Comparison of ENCODE assay signal across 8 cellular contexts in the genomic region with DNA sequence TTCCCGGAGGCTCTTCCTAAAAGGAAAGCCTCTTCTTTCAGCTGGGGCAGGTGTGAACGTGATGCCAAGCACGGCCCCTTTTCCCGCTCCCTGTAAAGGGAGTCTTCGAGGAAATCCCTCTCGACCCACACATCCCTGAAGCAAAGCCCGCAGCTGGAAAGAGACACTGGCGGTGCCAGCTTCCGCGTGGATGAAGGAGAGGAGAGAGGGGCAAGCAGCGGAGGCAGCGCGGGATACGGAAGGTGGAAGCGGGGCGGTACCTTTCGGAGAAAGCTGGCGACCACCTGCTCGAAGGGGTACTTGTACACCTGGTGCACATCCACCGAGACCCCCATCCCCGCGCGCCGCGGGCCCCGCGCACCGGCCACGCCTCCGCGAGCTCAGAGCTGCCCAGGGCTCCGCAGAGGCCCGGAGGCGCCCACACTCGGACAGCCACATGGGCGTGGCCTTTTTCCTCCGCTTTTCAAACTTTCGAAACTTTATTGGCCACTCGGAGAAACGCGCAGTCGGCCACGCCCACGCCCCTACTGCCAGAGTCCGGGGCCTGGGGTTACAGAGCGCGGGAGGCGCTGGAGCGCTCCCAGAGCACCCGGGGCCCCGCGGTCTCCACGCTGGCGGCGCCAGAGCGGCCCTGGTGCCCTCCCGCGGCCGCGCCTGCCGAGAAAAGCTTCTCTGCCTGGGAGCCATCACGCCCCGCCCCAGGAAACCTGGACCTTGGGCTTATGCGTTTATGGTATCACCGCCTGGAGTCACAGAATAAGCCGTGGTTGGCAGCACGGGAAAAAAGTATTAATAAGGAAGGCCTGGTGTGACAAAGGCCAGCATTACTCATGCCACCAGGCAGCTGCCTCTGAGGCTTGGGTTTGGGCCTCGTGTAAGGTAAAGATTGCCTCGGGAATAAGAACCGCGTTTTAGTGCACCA. TPM values are rescaled to one million over a fixed set of nuclear protein-coding genes. Genes with fewer than 3 reads are reported as not detected.
DNase-seq lines count a peak whose midpoint lies in the region; ATAC-seq and TF ChIP-seq lines count a peak whose summit lies in the region.

TSS of gene PRELID2 (minus strand) at position 426 of the 922 bp plus-strand sequence. CDS start at position 335, 91 bp downstream.

- peaks cover 26% of the 10 kb centered on the region for H3K27me3 Mint-ChIP-seq in activated naive CD4-positive, alpha-beta T cell treated with anti-CD3 and anti-CD28 coated beads for 36 hours (ENCODE audit: low read depth)

- H3K4me1 Mint-ChIP-seq in activated naive CD4-positive, alpha-beta T cell treated with anti-CD3 and anti-CD28 coated beads for 36 hours (ENCODE audit: low read depth): no peaks in the 10 kb centered on the region

- H3K9me3 ChIP-seq in Peyer's patch: no peaks in the 10 kb centered on the region
- no peaks in the 10 kb centered on the region for H3K9me3 ChIP-seq in neuron (ENCODE audit: low read length)

- no peaks in the 10 kb centered on the region for H3K36me3 Mint-ChIP-seq in activated naive CD4-positive, alpha-beta T cell treated with anti-CD3 and anti-CD28 coated beads for 36 hours (ENCODE audit: low read depth)

- H3K36me3 ChIP-seq in Peyer's patch (no peaks in the 10 kb centered on the region), neuron (ENCODE audit: insufficient read depth, low read length) (no peaks in the 10 kb centered on the region)

- TF ChIP-seq CTCF in Peyer's patch (IDR thresholded peaks at IDR 0.05): peak in 3 of 6 experiments; percentile 17 to 43 (median 35)

- H3K4me3 Mint-ChIP-seq in activated naive CD4-positive, alpha-beta T cell treated with anti-CD3 and anti-CD28 coated beads for 36 hours: peak within 1 kb of the TSS; percentile 25

- intact Hi-C loops in activated naive CD4-positive, alpha-beta T cell treated with anti-CD3 and anti-CD28 coated beads for 36 hours (cut with micrococcal nuclease): loop anchor here (5.0 kb wide), 1 partner anchor 297 kb away; no protein-coding TSS in a partner anchor

- peak; percentile 74 to 83 for TF ChIP-seq POLR2A in Peyer's patch (IDR thresholded peaks at IDR 0.05)

- H3K4me1 ChIP-seq in Peyer's patch (peaks cover 0 to 27% (median 5%) of the 10 kb centered on the region in 4 donors), neuron (ENCODE audit: insufficient read depth, low read length) (no peaks in the 10 kb centered on the region)

- no peaks in the 10 kb centered on the region for H3K9me3 Mint-ChIP-seq in activated naive CD4-positive, alpha-beta T cell treated with anti-CD3 and anti-CD28 coated beads for 36 hours

- ATAC-seq in GM21447 (IDR thresholded peaks at IDR 0.05; ENCODE audit: unreplicated experiment): peak; percentile 91

- H3K4me3 ChIP-seq in Peyer's patch: peak within 1 kb of the TSS; percentile 58 to 69 (median 63)
- peak within 1 kb of the TSS; percentile 42 for H3K4me3 ChIP-seq in neuron (ENCODE audit: low read length)

- no peak within 1 kb of the TSS for H3K27ac Mint-ChIP-seq in activated naive CD4-positive, alpha-beta T cell treated with anti-CD3 and anti-CD28 coated beads for 36 hours

- H3K27ac ChIP-seq in Peyer's patch (peak within 1 kb of the TSS; percentile 64 to 93 (median 85)), temporal lobe (ENCODE audit: low read depth, low read length) (no peak within 1 kb of the TSS)

- H3K27me3 ChIP-seq in Peyer's patch (no peaks in the 10 kb centered on the region), neuron (ENCODE audit: insufficient read depth, low read length) (peaks cover 14% of the 10 kb centered on the region)

- H2AFZ ChIP-seq in neuron (ENCODE audit: low read depth, low read length): peak within 1 kb of the TSS; percentile 83

- DNase-seq in DMS 273 (lab: John Stamatoyannopoulos, UW; ENCODE audit: unreplicated experiment): peak; percentile 96
- peak; percentile 75 for DNase-seq in HS-5 (ENCODE audit: low read depth)
- DNase-seq in Peyer's patch: peak; percentile 70 to 96 (median 95)
- peak; percentile 33 for DNase-seq in activated naive CD4-positive, alpha-beta T cell treated with anti-CD3 and anti-CD28 coated beads for 36 hours
- DNase-seq in globus pallidus (ENCODE audit: low spot score): peak; percentile 73

- CTCF ChIA-PET in activated naive CD4-positive, alpha-beta T cell treated with anti-CD3 and anti-CD28 coated beads for 36 hours (lab: Charles Lee): interaction anchor here (1.4 to 1.9 kb wide), 2 partner anchors 9 to 10 kb away, joined by 5 read pairs; no protein-coding TSS in a partner anchor

RNA-seq across cellular contexts. Expression of gene PRELID2, which starts in this region (rescaled TPM):
- 100 to 1,000 TPM in 2 of 4 donors, 10 to 100 TPM in 2; 81.7 to 194 (median 104) TPM for total RNA-seq in Peyer's patch
- total RNA-seq in activated naive CD4-positive, alpha-beta T cell treated with anti-CD3 and anti-CD28 coated beads for 36 hours: under 1 TPM; 0.12 to 0.17 TPM
- total RNA-seq in temporal lobe: 16.7 TPM

Comparison
In these comparisons a context has a peak if more than half of its experiments do, and no peak if none do; other contexts are left out.
1. RNA of gene PRELID2 (total RNA-seq): 81.7 to 194 TPM in Peyer's patch and 16.7 TPM in temporal lobe (single experiment); 0.12 to 0.17 TPM in activated naive CD4-positive, alpha-beta T cell treated with anti-CD3 and anti-CD28 coated beads for 36 hours; every median in the first group is over 10 times any median in the second.
2. Peak in DNase-seq in activated naive CD4-positive, alpha-beta T cell treated with anti-CD3 and anti-CD28 coated beads for 36 hours; RNA of the gene not detected or under 1 TPM.
3. DNase-seq: peak in every context shown above with its lines; median percentile 96 in DMS 273; 95 in Peyer's patch; 75 in HS-5; 73 in globus pallidus; 33 in activated naive CD4-positive, alpha-beta T cell treated with anti-CD3 and anti-CD28 coated beads for 36 hours.